Comparison of ENCODE assay signal across 25 cellular contexts in genomic region chr6:137766596-137767370, GRCh38.
DNase-seq lines count a peak whose midpoint lies in the region; ATAC-seq, FAIRE-seq and TF ChIP-seq lines count a peak whose summit lies in the region.
"Had no signal": no experiment of that assay in that cellular context is flagged by ENCODE, and none has a peak within 500 bp of the region (broad histone marks: within the 10 kb centered on the region; RNA-seq: fewer than 3 reads in every experiment).

No MANE protein-coding gene starts in this region.

- no peaks in the 10 kb centered on the region for H3K9me3 ChIP-seq in CD4-positive, alpha-beta memory T cell (ENCODE audit: control insufficient read depth in 1 of 2, low read length in 2 of 2)
- no peaks in the 10 kb centered on the region for H3K9me3 ChIP-seq in GM23248 (ENCODE audit: low read depth)
- H3K9me3 ChIP-seq in keratinocyte (ENCODE audit: control insufficient read depth, low read depth, low read length), result no peaks in the 10 kb centered on the region
- H3K9me3 ChIP-seq in adrenal gland (replicated peaks in 1 of 3), result no peaks in the 10 kb centered on the region
- H3K9me3 ChIP-seq: BLaER1, pancreas had no signal

- peak overlapping the region in 5 of 7 donors; percentile 7 to 95 (median 49) for H3K27ac Mint-ChIP-seq in CD4-positive, alpha-beta memory T cell
- H3K27ac Mint-ChIP-seq: brain, type B pancreatic cell had no signal

- no peaks in the 10 kb centered on the region for H3K36me3 ChIP-seq in CD4-positive, alpha-beta memory T cell (ENCODE audit: insufficient read depth, low read length)
- no peaks in the 10 kb centered on the region for H3K36me3 ChIP-seq in GM23248 (ENCODE audit: low read depth)
- H3K36me3 ChIP-seq in keratinocyte (ENCODE audit: control insufficient read depth in 2 of 2, extremely low read depth in 1 of 2, insufficient read depth in 2 of 2, low read length in 2 of 2), result no peaks in the 10 kb centered on the region
- H3K36me3 ChIP-seq in adrenal gland (replicated peaks in 1 of 2), result no peaks in the 10 kb centered on the region
- H3K36me3 ChIP-seq: BLaER1, gastroesophageal sphincter, pancreas, WERI-Rb-1 had no signal

- peaks cover 29% of the 10 kb centered on the region for H3K4me1 ChIP-seq in CD4-positive, alpha-beta memory T cell (ENCODE audit: insufficient read depth, low read length)
- H3K4me1 ChIP-seq in GM23248 (ENCODE audit: insufficient read depth) (peaks cover 36% of the 10 kb centered on the region), keratinocyte (ENCODE audit: control insufficient read depth, extremely low read depth, insufficient read depth, low read length) (peaks cover 57% of the 10 kb centered on the region), adrenal gland (replicated peaks in 1 of 2) (no peaks in the 10 kb centered on the region)
- H3K4me1 ChIP-seq: gastroesophageal sphincter, pancreas had no signal

- no peak overlapping the region for H2AFZ ChIP-seq in GM23248
- no peak overlapping the region for H2AFZ ChIP-seq in keratinocyte (ENCODE audit: control insufficient read depth, low read length)
- H2AFZ ChIP-seq: PC-9 had no signal

- peaks cover 28% of the 10 kb centered on the region for H3F3A ChIP-seq in GM23248 (ENCODE audit: insufficient read depth)

- TF ChIP-seq POLR2A in adrenal gland (IDR thresholded peaks at IDR 0.05), result no peak

- no peak overlapping the region for H3K4me3 ChIP-seq in CD4-positive, alpha-beta memory T cell (ENCODE audit: low read length in 2 of 2)
- H3K4me3 ChIP-seq in GM23248 (no peak overlapping the region), keratinocyte (ENCODE audit: control insufficient read depth in 2 of 3, extremely low read depth in 1 of 3, insufficient read depth in 2 of 3, low read depth in 1 of 3, low read length in 3 of 3) (no peak overlapping the region), adrenal gland (no peak overlapping the region)
- H3K4me3 ChIP-seq: BLaER1, gastroesophageal sphincter, pancreas, PC-9 had no signal

- 86 to 88% methylated on average over 5 of the region's 5 CpGs for WGBS in GM23248 (ENCODE audit: low coverage in 1 of 2, low lambda C conversion rate in 2 of 2, missing lambda C conversion rate in 2 of 2), 2 experiments
- 90 to 93% (median 92%) methylated on average over 5 of the region's 5 CpGs for WGBS in adrenal gland, 4 donors

- no peaks in the 10 kb centered on the region for H4K20me1 ChIP-seq in GM23248 (ENCODE audit: insufficient read depth)
- H4K20me1 ChIP-seq in keratinocyte (ENCODE audit: control insufficient read depth, extremely low read depth, insufficient read depth, low read length), result no peaks in the 10 kb centered on the region
- H4K20me1 ChIP-seq: BLaER1 had no signal

- no peak overlapping the region for H3K4me3 Mint-ChIP-seq in CD4-positive, alpha-beta memory T cell
- H3K4me3 Mint-ChIP-seq: brain; stimulated activated memory B cell treated with anti-CD40 and anti-IgM and Interleukin-4, amounts not matched to agents 10 μg/mL and 1 μg/mL and 100 μg/mL, for 72 hours; type B pancreatic cell had no signal

- in situ Hi-C loops in GM23248 (cut with MboI), result no loop called here

- TF ChIP-seq CTCF in keratinocyte (optimal IDR thresholded peaks at IDR 0.05 in 1 of 3, IDR thresholded peaks at IDR 0.05 in 1 of 3, conservative IDR thresholded peaks at IDR 0.05 in 1 of 3; ENCODE audit: extremely low read depth in 1 of 3, insufficient read depth in 2 of 3, low read length in 3 of 3) (no peak), adrenal gland (IDR thresholded peaks at IDR 0.05) (no peak)

- H3K4me2 ChIP-seq in GM23248 (ENCODE audit: unreplicated experiment) (no peak overlapping the region), keratinocyte (ENCODE audit: control insufficient read depth, extremely low read depth, insufficient read depth, low read depth, low read length) (no peak overlapping the region)
- H3K4me2 ChIP-seq: BLaER1, PC-9 had no signal

- H3K27ac ChIP-seq in CD4-positive, alpha-beta memory T cell (ENCODE audit: low read depth, low read length), result no peak overlapping the region
- no peak overlapping the region for H3K27ac ChIP-seq in GM23248
- no peak overlapping the region for H3K27ac ChIP-seq in keratinocyte (ENCODE audit: control insufficient read depth, insufficient read depth, low read length)
- no peak overlapping the region for H3K27ac ChIP-seq in adrenal gland
- H3K27ac ChIP-seq: BLaER1, gastroesophageal sphincter, pancreas, PC-9, WERI-Rb-1 had no signal

- no peaks in the 10 kb centered on the region for H3K36me3 Mint-ChIP-seq in CD4-positive, alpha-beta memory T cell
- H3K36me3 Mint-ChIP-seq: brain; stimulated activated memory B cell treated with anti-CD40 and anti-IgM and Interleukin-4, amounts not matched to agents 10 μg/mL and 1 μg/mL and 100 μg/mL, for 72 hours; type B pancreatic cell had no signal

- H3K27me3 Mint-ChIP-seq in CD4-positive, alpha-beta memory T cell, result no peaks in the 10 kb centered on the region
- H3K27me3 Mint-ChIP-seq: brain; stimulated activated memory B cell treated with anti-CD40 and anti-IgM and Interleukin-4, amounts not matched to agents 10 μg/mL and 1 μg/mL and 100 μg/mL, for 72 hours; type B pancreatic cell had no signal

- CTCF ChIA-PET in CD4-positive, alpha-beta memory T cell (lab: Charles Lee; ENCODE audit: partially characterized antibody), result interaction anchor here (1.2 to 1.7 kb wide), 2 partner anchors 8 to 33 kb away, joined by 3 read pairs; no protein-coding TSS in a partner anchor

- dilution Hi-C loops in keratinocyte (cut with MboI; ENCODE audit: extremely low pct_ligation_motif_present, low sequenced_read_pairs), result no loop called here

- H3K27me3 ChIP-seq in CD4-positive, alpha-beta memory T cell (ENCODE audit: insufficient read depth, low read length), result no peaks in the 10 kb centered on the region
- H3K27me3 ChIP-seq in GM23248 (replicated peaks; ENCODE audit: insufficient read depth) (no peaks in the 10 kb centered on the region), keratinocyte (ENCODE audit: control insufficient read depth, extremely low read depth, insufficient read depth, low read length) (no peaks in the 10 kb centered on the region), adrenal gland (no peaks in the 10 kb centered on the region)
- H3K27me3 ChIP-seq: BLaER1, gastroesophageal sphincter, pancreas had no signal

- POLR2A ChIA-PET in CD4-positive, alpha-beta memory T cell (lab: Charles Lee; ENCODE audit: partially characterized antibody), result interaction anchor here (1.6 kb wide), 1 partner anchor 57 kb away, joined by 4 read pairs; no protein-coding TSS in a partner anchor

- peak; percentile 43 for FAIRE-seq in keratinocyte (lab: Jason Lieb, UNC)
- FAIRE-seq: GM18507, H1, pancreas had no signal

- H3K9me1 ChIP-seq in keratinocyte (ENCODE audit: control insufficient read depth, extremely low read depth, insufficient read depth, low read length), result no peaks in the 10 kb centered on the region

- peaks cover 15 to 48% (median 24%) of the 10 kb centered on the region in 4 donors for H3K4me1 Mint-ChIP-seq in CD4-positive, alpha-beta memory T cell
- H3K4me1 Mint-ChIP-seq: brain had no signal

- no peak for DNase-seq in CD4-positive, alpha-beta memory T cell
- peak; percentile 11 for DNase-seq in GM23248
- peak; percentile 60 for DNase-seq in amniotic epithelial cell (ENCODE audit: low read depth)
- no peak for DNase-seq in keratinocyte (ENCODE audit: low read depth, low spot score)
- DNase-seq in adrenal gland, result no peak
- DNase-seq in GM03348 (ENCODE audit: low spot score), result no peak
- DNase-seq: activated CD4-positive, alpha-beta T cell treated with anti-CD3 and anti-CD28 coated beads for 4 hours; activated effector memory CD4-positive, alpha-beta T cell treated with anti-CD3 and anti-CD28 coated beads, Interleukin-2, amount 50 U/mL, for 16 hours; hippocampal formation; NCI-H2029 treated with DMSO at 0.1 percent for 48 hours; NCI-H524 treated with DMSO at 0.1 percent for 48 hours; pancreas; PC-9; T-helper 9 cell; WERI-Rb-1 had no signal

- no peaks in the 10 kb centered on the region for H3K9me3 Mint-ChIP-seq in CD4-positive, alpha-beta memory T cell
- H3K9me3 Mint-ChIP-seq: stimulated activated memory B cell treated with anti-CD40 and anti-IgM and Interleukin-4, amounts not matched to agents 10 μg/mL and 1 μg/mL and 100 μg/mL, for 72 hours had no signal

- H3K79me2 ChIP-seq in GM23248 (ENCODE audit: insufficient read depth) (no peaks in the 10 kb centered on the region), keratinocyte (ENCODE audit: control insufficient read depth, insufficient read depth, low read length) (no peaks in the 10 kb centered on the region)

- no peak overlapping the region for H3K9ac ChIP-seq in GM23248
- H3K9ac ChIP-seq in keratinocyte (ENCODE audit: control insufficient read depth, extremely low read depth, insufficient read depth, low read length), result no peak overlapping the region
- H3K9ac ChIP-seq: BLaER1 had no signal

- no peak for ATAC-seq in HG02840 (IDR thresholded peaks at IDR 0.05; ENCODE audit: low FRiP score, unreplicated experiment)
- ATAC-seq in HG02678 (IDR thresholded peaks at IDR 0.05; ENCODE audit: unreplicated experiment), result no peak
- ATAC-seq: gastroesophageal sphincter; pancreas; Right ventricle myocardium inferior; stimulated activated memory B cell treated with anti-CD40 and anti-IgM and Interleukin-4, amounts not matched to agents 10 μg/mL and 1 μg/mL and 100 μg/mL, for 72 hours had no signal

- no peaks in the 10 kb centered on the region for H3K9me2 ChIP-seq in GM23248 (ENCODE audit: insufficient read depth)

- intact Hi-C loops in CD4-positive, alpha-beta memory T cell (cut with micrococcal nuclease), result loop anchor here (5.0 kb wide), 1 partner anchor 49 kb away; no protein-coding TSS in a partner anchor
- intact Hi-C loops in adrenal gland (cut with DNase I), result no loop called here

Comparison
In these comparisons a context has a peak if more than half of its experiments do, and no peak if none do; other contexts are left out.
1. DNase-seq: peak in GM23248 (single experiment) and amniotic epithelial cell (single experiment); none in CD4-positive, alpha-beta memory T cell (0 of 5), keratinocyte (single experiment), adrenal gland (0 of 7) and GM03348 (single experiment).